In genomic region chr9:8489845-8490244, GRCh38 we compare ENCODE assay signal across 17 cellular contexts.
"Had no signal": no experiment of that assay in that cellular context is flagged by ENCODE, and none has a peak within 500 bp of the region (broad histone marks: within the 10 kb centered on the region; RNA-seq: fewer than 3 reads in every experiment).

No MANE protein-coding gene starts in this region.

- DNase-seq: activated CD4-positive, alpha-beta T cell treated with anti-CD3 and anti-CD28 coated beads, Interleukin-2, amount 50 U/mL, for 4 hours; activated effector memory CD4-positive, alpha-beta T cell treated with Interleukin-2 at 50 U/mL for 16 hours; activated T-cell treated with anti-CD3 and anti-CD28 coated beads, Interleukin-2, amount 50 U/mL, for 1 hour; amygdala; brain microvascular endothelial cell; dermis blood vessel endothelial cell; esophagus squamous epithelium; foreskin melanocyte; head of caudate nucleus; left lung; natural killer cell; occipital lobe; psoas muscle; sigmoid colon; stimulated activated CD4-positive, alpha-beta T cell treated with anti-CD3 and anti-CD28 coated beads, Interleukin-12 subunit alpha, Interleukin-12 subunit beta, amount 100 ng/mL, for 4 hours; stimulated activated naive CD8-positive, alpha-beta T cell treated with anti-CD3 and anti-CD28 coated beads, Interleukin-15, Interleukin-2, amounts not matched to agents 100 U/mL and 50 U/mL, for 24 hours had no signal

- ATAC-seq: activated CD4-positive, CD25-positive, alpha-beta regulatory T cell treated with anti-CD3 and anti-CD28 coated beads, Interleukin-2, amount 50 U/mL, for 24 hours; left lung; natural killer cell; psoas muscle; stimulated activated naive CD8-positive, alpha-beta T cell treated with anti-CD3 and anti-CD28 coated beads, Interleukin-15, Interleukin-2, amounts not matched to agents 100 U/mL and 50 U/mL, for 24 hours had no signal
